2 cellular contexts compared by ENCODE assay signal in the genomic region with DNA sequence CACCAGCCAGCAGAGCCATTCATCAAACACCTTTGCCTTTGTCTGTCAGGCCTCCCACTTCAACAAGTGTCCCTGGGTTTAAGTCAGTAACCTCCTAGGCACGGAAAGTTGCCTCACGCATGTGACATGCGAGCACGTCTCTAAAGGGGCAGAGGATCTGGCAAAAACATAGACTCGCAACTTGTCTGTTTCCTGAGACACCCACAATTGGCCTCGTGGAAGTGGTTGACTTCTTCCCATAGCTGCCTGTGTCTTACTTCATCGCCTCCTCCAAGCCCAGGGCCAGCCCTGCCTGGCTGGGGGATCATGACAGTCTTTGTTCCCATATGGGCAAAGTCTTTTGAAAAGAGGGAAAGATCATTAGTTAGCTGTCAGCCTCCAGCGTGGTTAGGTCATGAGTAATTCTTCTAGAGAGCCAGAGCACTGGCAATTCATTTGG.
TF ChIP-seq lines count a peak whose summit lies in the region.

No MANE protein-coding gene starts in this region.

TF ChIP-seq in WTC11, 78 proteins besides CTCF, POLR2A, EP300 and RAD21 (continued from another document):
- TF ChIP-seq ZNF423 (CRISPR knock-in tag; IDR thresholded peaks at IDR 0.05), result no peak

TF ChIP-seq in GM23338, 12 proteins besides CTCF, POLR2A, EP300 and RAD21 (continued from another document):
- no peak for TF ChIP-seq ZNF114 (CRISPR knock-in tag; IDR thresholded peaks at IDR 0.05)
